In genomic region chr12:45674583-45674982, GRCh38 we compare ENCODE assay signal across 1 cellular context.
TF ChIP-seq lines count a peak whose summit lies in the region.

No MANE protein-coding gene starts in this region.

TF ChIP-seq in GM23338, 12 proteins besides CTCF, POLR2A, EP300 and RAD21 (continued from another document):
- no peak for TF ChIP-seq ZNF462 (CRISPR knock-in tag; IDR thresholded peaks at IDR 0.05)
